ENCODE assay signal across 22 cellular contexts in genomic region chr5:76439201-76439600, GRCh38. TPM values are rescaled to one million over a fixed set of nuclear protein-coding genes. Genes with fewer than 3 reads are reported as not detected.
A peak's percentile ranks its signal among the peaks of the same experiment; 100 is the strongest.
DNase-seq lines count a peak whose midpoint lies in the region; ATAC-seq, FAIRE-seq and TF ChIP-seq lines count a peak whose summit lies in the region.
"Had no signal": no experiment of that assay in that cellular context is flagged by ENCODE, and none has a peak within 500 bp of the region (broad histone marks: within the 10 kb centered on the region; RNA-seq: fewer than 3 reads in every experiment).

No MANE protein-coding gene starts in this region.

- no peak for ATAC-seq in effector memory CD8-positive, alpha-beta T cell (replicated peaks)
- ATAC-seq in HG03135 (IDR thresholded peaks at IDR 0.05; ENCODE audit: unreplicated experiment) = no peak
- ATAC-seq: A549, HCT116 had no signal

- no peaks in the 10 kb centered on the region for H3K9me3 ChIP-seq in liver (ENCODE audit: control insufficient read depth in 4 of 4, low read length in 3 of 4)
- no peaks in the 10 kb centered on the region for H3K9me3 ChIP-seq in esophagus squamous epithelium

- H3K4me1 ChIP-seq in liver (ENCODE audit: control insufficient read depth in 4 of 4, insufficient read depth in 4 of 4, low read length in 3 of 4) (peaks cover 7 to 30% (median 20%) of the 10 kb centered on the region in 4 donors), esophagus squamous epithelium (peaks cover 0 to 7% (median 0%) of the 10 kb centered on the region in 3 donors)
- H3K4me1 ChIP-seq: BLaER1 had no signal

- DNase-seq in GM19239 (ENCODE audit: insufficient read length, low spot score) (no peak), 8988T (no peak), esophagus squamous epithelium (lab: John Stamatoyannopoulos, UW) (no peak)
- no peak for DNase-seq in effector memory CD8-positive, alpha-beta T cell
- DNase-seq: CD4-positive, alpha-beta memory T cell; DMS 273 treated with DMSO at 0.1 percent for 48 hours; DMS79; GDM1; GOT3; H7; HFFc6; KBM-7 had no signal

- H3K27ac ChIP-seq in liver (ENCODE audit: low read depth in 1 of 2, low read length in 2 of 2) (no peak overlapping the region), esophagus squamous epithelium (no peak overlapping the region)
- H3K27ac ChIP-seq: A549, BLaER1 had no signal

- no peak for TF ChIP-seq RAD21 in liver (IDR thresholded peaks at IDR 0.05)

- H3K36me3 ChIP-seq in liver (ENCODE audit: control insufficient read depth in 4 of 4, insufficient read depth in 3 of 4, low read depth in 1 of 4, low read length in 3 of 4) (no peaks in the 10 kb centered on the region), esophagus squamous epithelium (no peaks in the 10 kb centered on the region)

- no peak for TF ChIP-seq CTCF in liver (IDR thresholded peaks at IDR 0.05; ENCODE audit: low read depth, low read length, missing input control)
- TF ChIP-seq CTCF in esophagus squamous epithelium (IDR thresholded peaks at IDR 0.05) = no peak

- H3K36me3 Mint-ChIP-seq in effector memory CD8-positive, alpha-beta T cell (ENCODE audit: insufficient read depth) = peaks cover under 1% of the 10 kb centered on the region

- peaks cover 26 to 74% of the 10 kb centered on the region in 2 donors for H3K4me1 Mint-ChIP-seq in effector memory CD8-positive, alpha-beta T cell (ENCODE audit: low read depth in 2 of 2)

- intact Hi-C loops in esophagus squamous epithelium (cut with DNase I) = no loop called here

- H3K9me3 Mint-ChIP-seq in effector memory CD8-positive, alpha-beta T cell = no peaks in the 10 kb centered on the region
- H3K9me3 Mint-ChIP-seq: HFFc6 had no signal

- H3K27me3 Mint-ChIP-seq in effector memory CD8-positive, alpha-beta T cell = no peaks in the 10 kb centered on the region
- H3K27me3 Mint-ChIP-seq: CD4-positive, alpha-beta memory T cell had no signal

- no peak overlapping the region for H3K9ac ChIP-seq in liver (ENCODE audit: low read depth in 1 of 2, low read length in 2 of 2)
- H3K9ac ChIP-seq: BLaER1 had no signal

- peak overlapping the region; percentile 21 to 54 for H3K4me3 Mint-ChIP-seq in effector memory CD8-positive, alpha-beta T cell
- H3K4me3 Mint-ChIP-seq: CD14-positive monocyte, HFFc6 had no signal

- TF ChIP-seq POLR2A in esophagus squamous epithelium (IDR thresholded peaks at IDR 0.05) = no peak

- H3K27ac Mint-ChIP-seq in effector memory CD8-positive, alpha-beta T cell = peak overlapping the region; percentile 22 to 44
- H3K27ac Mint-ChIP-seq: HFFc6, IgD-negative memory B cell had no signal

- 43% methylated on average over 1 of the region's 1 CpG for WGBS in liver
- WGBS in esophagus squamous epithelium, 2 donors = 88 to 100% methylated on average over 1 of the region's 1 CpG

- H3K4me3 ChIP-seq in liver (ENCODE audit: low read depth in 1 of 3, low read length in 3 of 3) = no peak overlapping the region
- no peak overlapping the region for H3K4me3 ChIP-seq in esophagus squamous epithelium
- H3K4me3 ChIP-seq: A549, BLaER1 had no signal

- H3K27me3 ChIP-seq in liver (ENCODE audit: control insufficient read depth in 4 of 4, insufficient read depth in 4 of 4, low read length in 3 of 4) (no peaks in the 10 kb centered on the region), esophagus squamous epithelium (no peaks in the 10 kb centered on the region)
- H3K27me3 ChIP-seq: BLaER1 had no signal

- FAIRE-seq in GM19239 (lab: Jason Lieb, UNC) = peak; percentile 28
- FAIRE-seq: A549, GM12892, GM18507, HTR-8/SVneo had no signal

TF ChIP-seq in liver, 16 proteins besides CTCF, POLR2A, EP300 and RAD21:
- TF ChIP-seq NR2F2 (IDR thresholded peaks at IDR 0.05) (no peak), FOXA1 (IDR thresholded peaks at IDR 0.05) (no peak), RXRA (IDR thresholded peaks at IDR 0.05) (no peak), REST (IDR thresholded peaks at IDR 0.05) (no peak), JUND (IDR thresholded peaks at IDR 0.05) (no peak), EGR1 (IDR thresholded peaks at IDR 0.05; ENCODE audit: low read depth in 2 of 2) (no peak), FOXA2 (IDR thresholded peaks at IDR 0.05) (peak; percentile 46), MAX (IDR thresholded peaks at IDR 0.05) (no peak)

RNA-seq across cellular contexts. Expression of gene IQGAP2, which starts 36.1 kb away (rescaled TPM):
- total RNA-seq in liver (100 to 1,000 TPM in 1 of 2 donors, 10 to 100 TPM in 1; 92.8 to 205 TPM), esophagus squamous epithelium (10 to 100 TPM in 1 of 4 donors, 1 to 10 TPM in 3; 3.0 to 16.6 (median 5.9) TPM)
- polyA plus RNA-seq in liver = 100 to 1,000 TPM in 1 of 2 donors, 10 to 100 TPM in 1; 41.5 to 112 TPM

Comparison
In these comparisons a context has a peak if more than half of its experiments do, and no peak if none do; other contexts are left out.
1. RNA of gene IQGAP2, which starts 36.1 kb away (total RNA-seq): 92.8 to 205 TPM in liver; 3.0 to 16.6 TPM in esophagus squamous epithelium; every median in the first group is over 4 times any median in the second.